ENCODE assay signal across 1 cellular context in the genomic region with DNA sequence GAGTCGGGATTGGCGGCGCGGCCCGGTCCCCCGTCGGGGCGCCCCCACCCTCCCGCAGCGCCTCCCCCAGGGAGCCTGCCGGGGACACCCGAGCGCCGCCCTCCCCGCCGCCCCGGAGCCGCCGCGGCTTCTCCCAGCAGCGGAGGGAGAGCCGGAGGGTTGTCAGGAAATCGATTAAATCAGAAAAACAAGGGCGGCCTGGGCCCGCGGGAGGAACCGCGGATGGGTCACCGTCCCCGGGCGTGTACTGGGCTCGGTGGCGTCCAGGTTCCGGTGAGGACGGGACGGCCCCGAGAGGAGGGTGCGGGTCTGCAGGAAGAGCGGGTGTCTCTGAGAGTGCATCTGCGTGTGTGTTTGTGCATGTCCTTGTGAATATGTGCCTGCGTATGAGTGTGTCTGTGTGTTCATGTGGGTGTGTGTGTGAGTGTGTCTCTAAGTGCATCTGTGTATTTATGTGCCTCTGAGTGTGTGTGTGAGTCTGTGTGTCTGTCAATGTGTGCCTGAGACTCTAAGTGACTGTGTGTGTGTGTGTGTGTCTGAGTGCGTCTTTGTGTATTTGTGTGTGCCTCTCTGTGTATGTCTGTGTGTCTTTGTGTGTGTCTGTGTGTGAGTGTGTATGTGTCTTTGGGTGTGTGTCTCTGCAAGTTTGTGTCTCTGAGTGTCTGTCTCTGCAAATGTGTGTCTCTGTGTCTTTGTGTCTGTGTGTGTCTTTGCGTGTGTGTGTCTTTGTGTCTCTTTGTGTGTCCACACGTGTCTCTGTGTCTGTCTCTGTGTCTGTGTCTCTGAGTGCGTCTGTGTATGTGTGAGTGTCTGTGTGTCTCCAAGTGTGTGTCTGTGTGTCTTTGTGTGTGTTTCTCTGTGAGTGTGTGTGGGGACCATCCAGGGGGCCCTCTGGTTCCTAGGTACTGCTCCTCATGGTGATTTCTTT.
TF ChIP-seq lines count a peak whose summit lies in the region.

No MANE protein-coding gene starts in this region.

TF ChIP-seq in HepG2, 621 proteins besides CTCF, POLR2A, EP300 and RAD21 (continues in another document):
- TF ChIP-seq, protein P1, sequence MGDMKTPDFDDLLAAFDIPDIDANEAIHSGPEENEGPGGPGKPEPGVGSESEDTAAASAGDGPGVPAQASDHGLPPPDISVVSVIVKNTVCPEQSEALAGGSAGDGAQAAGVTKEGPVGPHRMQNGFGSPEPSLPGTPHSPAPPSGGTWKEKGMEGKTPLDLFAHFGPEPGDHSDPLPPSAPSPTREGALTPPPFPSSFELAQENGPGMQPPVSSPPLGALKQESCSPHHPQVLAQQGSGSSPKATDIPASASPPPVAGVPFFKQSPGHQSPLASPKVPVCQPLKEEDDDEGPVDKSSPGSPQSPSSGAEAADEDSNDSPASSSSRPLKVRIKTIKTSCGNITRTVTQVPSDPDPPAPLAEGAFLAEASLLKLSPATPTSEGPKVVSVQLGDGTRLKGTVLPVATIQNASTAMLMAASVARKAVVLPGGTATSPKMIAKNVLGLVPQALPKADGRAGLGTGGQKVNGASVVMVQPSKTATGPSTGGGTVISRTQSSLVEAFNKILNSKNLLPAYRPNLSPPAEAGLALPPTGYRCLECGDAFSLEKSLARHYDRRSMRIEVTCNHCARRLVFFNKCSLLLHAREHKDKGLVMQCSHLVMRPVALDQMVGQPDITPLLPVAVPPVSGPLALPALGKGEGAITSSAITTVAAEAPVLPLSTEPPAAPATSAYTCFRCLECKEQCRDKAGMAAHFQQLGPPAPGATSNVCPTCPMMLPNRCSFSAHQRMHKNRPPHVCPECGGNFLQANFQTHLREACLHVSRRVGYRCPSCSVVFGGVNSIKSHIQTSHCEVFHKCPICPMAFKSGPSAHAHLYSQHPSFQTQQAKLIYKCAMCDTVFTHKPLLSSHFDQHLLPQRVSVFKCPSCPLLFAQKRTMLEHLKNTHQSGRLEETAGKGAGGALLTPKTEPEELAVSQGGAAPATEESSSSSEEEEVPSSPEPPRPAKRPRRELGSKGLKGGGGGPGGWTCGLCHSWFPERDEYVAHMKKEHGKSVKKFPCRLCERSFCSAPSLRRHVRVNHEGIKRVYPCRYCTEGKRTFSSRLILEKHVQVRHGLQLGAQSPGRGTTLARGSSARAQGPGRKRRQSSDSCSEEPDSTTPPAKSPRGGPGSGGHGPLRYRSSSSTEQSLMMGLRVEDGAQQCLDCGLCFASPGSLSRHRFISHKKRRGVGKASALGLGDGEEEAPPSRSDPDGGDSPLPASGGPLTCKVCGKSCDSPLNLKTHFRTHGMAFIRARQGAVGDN (CRISPR knock-in tag; IDR thresholded peaks at IDR 0.05), result peak; percentile 56
- TF ChIP-seq ZNF431 (CRISPR knock-in tag; IDR thresholded peaks at IDR 0.05; ENCODE audit: borderline replicate concordance, low read depth), result no peak
- no peak for TF ChIP-seq ZSCAN31 (CRISPR knock-in tag; IDR thresholded peaks at IDR 0.05; ENCODE audit: low read depth)
- TF ChIP-seq ZFY (CRISPR knock-in tag; IDR thresholded peaks at IDR 0.05), result 0 out of 2 replicates have a peak, but pooled peaks have one; percentile 16
- no peak for TF ChIP-seq ZNF451 (CRISPR knock-in tag; IDR thresholded peaks at IDR 0.05)
- TF ChIP-seq PLRG1 (conservative IDR thresholded peaks at IDR 0.05), result no peak
- peak; percentile 1 for TF ChIP-seq TEAD3 (CRISPR knock-in tag; optimal IDR thresholded peaks at IDR 0.05; ENCODE audit: borderline replicate concordance)
- TF ChIP-seq BHLHE40 (IDR thresholded peaks at IDR 0.05; ENCODE audit: low read length), result no peak
- no peak for TF ChIP-seq SRSF9 (IDR thresholded peaks at IDR 0.05; ENCODE audit: borderline replicate concordance, insufficient read depth, low read depth, low read length, poor library complexity, severe bottlenecking)
- peak; percentile 48; the same call in 1 of the 2 replicates for TF ChIP-seq FOXP1 (IDR thresholded peaks at IDR 0.05)
- no peak for TF ChIP-seq FOXP1 (CRISPR knock-in tag; IDR thresholded peaks at IDR 0.05)
- TF ChIP-seq PATZ1 (CRISPR knock-in tag; IDR thresholded peaks at IDR 0.05), result peak; percentile 72
- TF ChIP-seq DPF2 (CRISPR knock-in tag; IDR thresholded peaks at IDR 0.05; ENCODE audit: borderline replicate concordance, low read depth), result no peak
- TF ChIP-seq ZBTB7B (CRISPR knock-in tag; IDR thresholded peaks at IDR 0.05), result 0 out of 2 replicates have a peak, but pooled peaks have one; percentile 26
- TF ChIP-seq ZNF557 (CRISPR knock-in tag; IDR thresholded peaks at IDR 0.05), result no peak
- TF ChIP-seq ZNF292 (CRISPR knock-in tag; IDR thresholded peaks at IDR 0.05; ENCODE audit: borderline replicate concordance, low read depth), result peak; percentile 49; the same call in 1 of the 2 replicates
- no peak for TF ChIP-seq ZEB1 (IDR thresholded peaks at IDR 0.05; ENCODE audit: insufficient replicate concordance, low read depth)
- TF ChIP-seq ZNF343 (CRISPR knock-in tag; IDR thresholded peaks at IDR 0.05), result no peak
- no peak for TF ChIP-seq ATF7 (IDR thresholded peaks at IDR 0.05)
- TF ChIP-seq ATF7 (CRISPR knock-in tag; IDR thresholded peaks at IDR 0.05), result 0 out of 2 replicates have a peak, but pooled peaks have one; percentile 62
- TF ChIP-seq KMT2B (CRISPR knock-in tag; IDR thresholded peaks at IDR 0.05), result 0 out of 2 replicates have a peak, but pooled peaks have one; percentile 26
- TF ChIP-seq, protein P2, sequence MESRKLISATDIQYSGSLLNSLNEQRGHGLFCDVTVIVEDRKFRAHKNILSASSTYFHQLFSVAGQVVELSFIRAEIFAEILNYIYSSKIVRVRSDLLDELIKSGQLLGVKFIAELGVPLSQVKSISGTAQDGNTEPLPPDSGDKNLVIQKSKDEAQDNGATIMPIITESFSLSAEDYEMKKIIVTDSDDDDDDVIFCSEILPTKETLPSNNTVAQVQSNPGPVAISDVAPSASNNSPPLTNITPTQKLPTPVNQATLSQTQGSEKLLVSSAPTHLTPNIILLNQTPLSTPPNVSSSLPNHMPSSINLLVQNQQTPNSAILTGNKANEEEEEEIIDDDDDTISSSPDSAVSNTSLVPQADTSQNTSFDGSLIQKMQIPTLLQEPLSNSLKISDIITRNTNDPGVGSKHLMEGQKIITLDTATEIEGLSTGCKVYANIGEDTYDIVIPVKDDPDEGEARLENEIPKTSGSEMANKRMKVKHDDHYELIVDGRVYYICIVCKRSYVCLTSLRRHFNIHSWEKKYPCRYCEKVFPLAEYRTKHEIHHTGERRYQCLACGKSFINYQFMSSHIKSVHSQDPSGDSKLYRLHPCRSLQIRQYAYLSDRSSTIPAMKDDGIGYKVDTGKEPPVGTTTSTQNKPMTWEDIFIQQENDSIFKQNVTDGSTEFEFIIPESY (CRISPR knock-in tag; IDR thresholded peaks at IDR 0.05), result 0 out of 2 replicates have a peak, but pooled peaks have one; percentile 12
- TF ChIP-seq SCMH1 (CRISPR knock-in tag; IDR thresholded peaks at IDR 0.05; ENCODE audit: borderline replicate concordance), result no peak
- peak; percentile 32; the same call in 1 of the 2 replicates for TF ChIP-seq ZFX (CRISPR knock-in tag; IDR thresholded peaks at IDR 0.05; ENCODE audit: low read depth)
- peak in 1 of 2 experiments; percentile 32; a peak in 1 of 4 replicates for TF ChIP-seq HMGXB4 (CRISPR knock-in tag; IDR thresholded peaks at IDR 0.05; ENCODE audit: borderline replicate concordance in 1 of 2, low read depth in 1 of 2)
- peak; percentile 55 for TF ChIP-seq ZMYM3 (CRISPR knock-in tag; IDR thresholded peaks at IDR 0.05)
- 0 out of 2 replicates have a peak, but pooled peaks have one; percentile 33 for TF ChIP-seq ZFP36L2 (CRISPR knock-in tag; IDR thresholded peaks at IDR 0.05)
- TF ChIP-seq, protein P3, sequence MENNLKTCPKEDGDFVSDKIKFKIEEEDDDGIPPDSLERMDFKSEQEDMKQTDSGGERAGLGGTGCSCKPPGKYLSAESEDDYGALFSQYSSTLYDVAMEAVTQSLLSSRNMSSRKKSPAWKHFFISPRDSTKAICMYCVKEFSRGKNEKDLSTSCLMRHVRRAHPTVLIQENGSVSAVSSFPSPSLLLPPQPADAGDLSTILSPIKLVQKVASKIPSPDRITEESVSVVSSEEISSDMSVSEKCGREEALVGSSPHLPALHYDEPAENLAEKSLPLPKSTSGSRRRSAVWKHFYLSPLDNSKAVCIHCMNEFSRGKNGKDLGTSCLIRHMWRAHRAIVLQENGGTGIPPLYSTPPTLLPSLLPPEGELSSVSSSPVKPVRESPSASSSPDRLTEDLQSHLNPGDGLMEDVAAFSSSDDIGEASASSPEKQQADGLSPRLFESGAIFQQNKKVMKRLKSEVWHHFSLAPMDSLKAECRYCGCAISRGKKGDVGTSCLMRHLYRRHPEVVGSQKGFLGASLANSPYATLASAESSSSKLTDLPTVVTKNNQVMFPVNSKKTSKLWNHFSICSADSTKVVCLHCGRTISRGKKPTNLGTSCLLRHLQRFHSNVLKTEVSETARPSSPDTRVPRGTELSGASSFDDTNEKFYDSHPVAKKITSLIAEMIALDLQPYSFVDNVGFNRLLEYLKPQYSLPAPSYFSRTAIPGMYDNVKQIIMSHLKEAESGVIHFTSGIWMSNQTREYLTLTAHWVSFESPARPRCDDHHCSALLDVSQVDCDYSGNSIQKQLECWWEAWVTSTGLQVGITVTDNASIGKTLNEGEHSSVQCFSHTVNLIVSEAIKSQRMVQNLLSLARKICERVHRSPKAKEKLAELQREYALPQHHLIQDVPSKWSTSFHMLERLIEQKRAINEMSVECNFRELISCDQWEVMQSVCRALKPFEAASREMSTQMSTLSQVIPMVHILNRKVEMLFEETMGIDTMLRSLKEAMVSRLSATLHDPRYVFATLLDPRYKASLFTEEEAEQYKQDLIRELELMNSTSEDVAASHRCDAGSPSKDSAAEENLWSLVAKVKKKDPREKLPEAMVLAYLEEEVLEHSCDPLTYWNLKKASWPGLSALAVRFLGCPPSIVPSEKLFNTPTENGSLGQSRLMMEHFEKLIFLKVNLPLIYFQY (CRISPR knock-in tag; IDR thresholded peaks at IDR 0.05; ENCODE audit: borderline replicate concordance), result peak; percentile 65; the same call in 1 of the 2 replicates
- TF ChIP-seq XBP1 (CRISPR knock-in tag; IDR thresholded peaks at IDR 0.05), result no peak
- TF ChIP-seq ZNF768 (CRISPR knock-in tag; IDR thresholded peaks at IDR 0.05), result 0 out of 2 replicates have a peak, but pooled peaks have one; percentile 14
- no peak for TF ChIP-seq GTF2F1 (IDR thresholded peaks at IDR 0.05; ENCODE audit: low read length)
- TF ChIP-seq MAX (IDR thresholded peaks at IDR 0.05), result 0 out of 2 replicates have a peak, but pooled peaks have one; percentile 4
- TF ChIP-seq BRD4 (CRISPR knock-in tag; IDR thresholded peaks at IDR 0.05), result no peak
- no peak for TF ChIP-seq ZNF3 (CRISPR knock-in tag; IDR thresholded peaks at IDR 0.05)
- peak; percentile 43; the same call in 1 of the 2 replicates for TF ChIP-seq GABPB1 (CRISPR knock-in tag; IDR thresholded peaks at IDR 0.05)
- TF ChIP-seq NBN (conservative IDR thresholded peaks at IDR 0.05), result 0 out of 2 replicates have a peak, but pooled peaks have one; percentile 56
- 0 out of 2 replicates have a peak, but pooled peaks have one; percentile 8 for TF ChIP-seq HDAC1 (CRISPR knock-in tag; IDR thresholded peaks at IDR 0.05)
- no peak for TF ChIP-seq HNRNPK (IDR thresholded peaks at IDR 0.05; ENCODE audit: low read depth, low read length, poor library complexity, severe bottlenecking)
- peak; percentile 48; the same call in 1 of the 2 replicates for TF ChIP-seq MNT (IDR thresholded peaks at IDR 0.05)
- TF ChIP-seq FOSL2 (CRISPR knock-in tag; IDR thresholded peaks at IDR 0.05), result peak; percentile 21; the same call in 1 of the 2 replicates
